In the genomic region with DNA sequence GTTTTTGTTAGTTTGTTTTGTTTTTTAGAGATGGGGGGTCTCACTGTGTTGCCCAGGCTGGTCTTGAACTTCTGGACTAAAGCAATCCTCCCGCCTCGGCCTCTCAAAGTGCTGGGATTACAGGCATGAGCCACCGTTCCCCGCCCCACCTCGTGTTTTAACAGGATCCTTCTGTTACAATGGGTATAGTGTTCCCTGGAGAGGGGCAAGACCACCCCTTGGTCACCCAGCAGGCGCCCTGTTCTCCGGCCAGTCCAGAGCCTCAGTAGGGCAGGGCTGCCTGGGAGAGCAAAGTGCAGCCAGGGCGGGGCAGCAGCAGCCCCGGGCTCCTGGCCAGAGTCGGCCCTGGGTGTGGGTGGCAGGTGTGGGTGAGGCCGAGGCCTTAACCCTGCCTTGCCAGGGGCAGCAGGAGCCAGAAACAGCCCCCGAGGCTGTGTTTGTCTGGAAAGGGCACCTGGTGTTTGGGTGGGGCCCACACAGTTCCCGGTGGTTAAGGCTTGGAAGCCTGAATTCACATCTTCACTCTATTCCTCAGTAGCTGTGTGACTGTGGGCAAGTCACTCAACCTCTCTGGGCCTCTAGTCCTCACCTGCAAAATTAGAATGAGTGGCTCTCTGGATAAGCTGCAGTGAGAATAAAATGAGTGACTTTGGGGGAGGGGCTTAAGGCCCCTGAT, we compare ENCODE assay signal across 1 cellular context.
TF ChIP-seq lines count a peak whose summit lies in the region.

No MANE protein-coding gene starts in this region.

TF ChIP-seq in IMR-90, 13 proteins besides CTCF, POLR2A, EP300 and RAD21:
- no peak for TF ChIP-seq MAFK (IDR thresholded peaks at IDR 0.05; ENCODE audit: low read depth, low read length)
TF ChIP-seq in IMR-90: peak in this region for 0.
